1 cellular context compared by ENCODE assay signal in genomic region chr9:107292811-107293554, GRCh38.
TF ChIP-seq lines count a peak whose summit lies in the region.

No MANE protein-coding gene starts in this region.

TF ChIP-seq in K562, 482 proteins besides CTCF, POLR2A, EP300 and RAD21:
- TF ChIP-seq MXI1 (IDR thresholded peaks at IDR 0.05; ENCODE audit: low read depth, low read length), result no peak
- TF ChIP-seq ZNF408 (CRISPR knock-in tag; IDR thresholded peaks at IDR 0.05; ENCODE audit: low read depth), result no peak
- TF ChIP-seq MAFG (tag; conservative IDR thresholded peaks at IDR 0.05), result no peak
- TF ChIP-seq SIN3A (IDR thresholded peaks at IDR 0.05; ENCODE audit: borderline replicate concordance in 2 of 2, control insufficient read depth in 1 of 2, low read depth in 2 of 2, low read length in 2 of 2), result no peak
- no peak for TF ChIP-seq ZBTB17 (CRISPR knock-in tag; IDR thresholded peaks at IDR 0.05)
- TF ChIP-seq SRSF3 (IDR thresholded peaks at IDR 0.05; ENCODE audit: insufficient read depth, low read length), result no peak
- no peak for TF ChIP-seq THRAP3 (IDR thresholded peaks at IDR 0.05; ENCODE audit: borderline replicate concordance)
- no peak for TF ChIP-seq NCOA2 (IDR thresholded peaks at IDR 0.05; ENCODE audit: partially characterized antibody in 2 of 2)
- TF ChIP-seq NFE2 (IDR thresholded peaks at IDR 0.05; ENCODE audit: low read depth), result no peak
- TF ChIP-seq FOSL1 (tag; conservative IDR thresholded peaks at IDR 0.05), result no peak
- no peak for TF ChIP-seq CBX1 (IDR thresholded peaks at IDR 0.05; ENCODE audit: low read depth)
- TF ChIP-seq CGGBP1 (CRISPR knock-in tag; IDR thresholded peaks at IDR 0.05), result no peak
- no peak for TF ChIP-seq RAD51 (IDR thresholded peaks at IDR 0.05; ENCODE audit: borderline replicate concordance, low read depth)
- TF ChIP-seq CREB1 (IDR thresholded peaks at IDR 0.05), result no peak
- TF ChIP-seq CREB1 (CRISPR knock-in tag; IDR thresholded peaks at IDR 0.05), result no peak
- TF ChIP-seq HOMEZ (CRISPR knock-in tag; IDR thresholded peaks at IDR 0.05), result no peak
- no peak for TF ChIP-seq ATF2 (CRISPR knock-in tag; IDR thresholded peaks at IDR 0.05)
- no peak for TF ChIP-seq E2F1 (CRISPR knock-in tag; IDR thresholded peaks at IDR 0.05)
- TF ChIP-seq NCOA6 (IDR thresholded peaks at IDR 0.05), result no peak
- TF ChIP-seq POLR3G (IDR thresholded peaks at IDR 0.05; ENCODE audit: extremely low read depth, insufficient read length, insufficient replicate concordance), result no peak
- TF ChIP-seq HMG20B (CRISPR knock-in tag; IDR thresholded peaks at IDR 0.05), result no peak
